28 cellular contexts compared by ENCODE assay signal in the genomic region with DNA sequence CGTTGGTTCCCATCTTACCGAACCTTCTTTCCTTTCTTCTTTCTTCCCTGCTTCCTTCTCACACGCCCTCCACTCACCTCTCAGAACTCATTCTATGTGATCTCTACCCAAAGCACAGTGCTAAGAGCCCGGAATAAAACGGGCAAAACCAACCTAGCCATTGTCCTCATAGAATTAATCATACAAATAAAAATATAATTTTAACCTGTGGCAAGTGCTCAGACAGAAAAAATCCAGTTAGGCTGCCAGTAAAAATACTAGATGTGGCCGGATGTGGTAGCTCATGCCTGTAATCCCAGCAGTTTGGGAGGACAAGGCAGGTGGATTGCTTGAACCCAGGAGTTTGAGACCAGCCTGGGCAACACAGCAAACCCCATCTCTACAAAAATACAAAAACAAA.
"Had no signal": no experiment of that assay in that cellular context is flagged by ENCODE, and none has a peak within 500 bp of the region (broad histone marks: within the 10 kb centered on the region; RNA-seq: fewer than 3 reads in every experiment).

No MANE protein-coding gene starts in this region.

- H3K9me3 ChIP-seq: left lung, lower lobe of right lung, mucosa of descending colon, pancreas, prostate gland, spleen, suprapubic skin, tibial artery, upper lobe of right lung had no signal

- H3K4me3 Mint-ChIP-seq: activated naive CD8-positive, alpha-beta T cell; nephron; T-helper 1 cell treated with Interleukin-12 subunit alpha and Interleukin-12 subunit beta and Interleukin-4 antibody, amounts not matched to agents 30 μg/mL and 1 μg/mL, for 36 hours had no signal

- H3K36me3 ChIP-seq: left lung, lower lobe of right lung, pancreas, prostate gland, spleen, suprapubic skin, tibial artery, upper lobe of right lung had no signal

- H3K27me3 ChIP-seq: dorsolateral prefrontal cortex, left lung, pancreas, spleen, suprapubic skin, tibial artery, upper lobe of right lung had no signal

- H3K9me3 Mint-ChIP-seq: T-helper 1 cell treated with Interleukin-12 subunit alpha and Interleukin-12 subunit beta and Interleukin-4 antibody, amounts not matched to agents 30 μg/mL and 1 μg/mL, for 36 hours had no signal

- DNase-seq: activated CD4-positive, alpha-beta T cell treated with anti-CD3 and anti-CD28 coated beads for 4 hours; activated CD4-positive, alpha-beta T cell treated with anti-CD3 and anti-CD28 coated beads, Interleukin-2, amount 50 U/mL, for 4 hours; activated CD8-positive, alpha-beta memory T cell treated with anti-CD3 and anti-CD28 coated beads for 24 hours; activated effector memory CD4-positive, alpha-beta T cell treated with Interleukin-2 at 50 U/mL for 16 hours; activated naive CD4-positive, alpha-beta T cell treated with Interleukin-2 at 50 U/mL for 16 hours; dorsolateral prefrontal cortex; effector memory CD4-positive, alpha-beta T cell; foreskin fibroblast; left lung; lower lobe of right lung; mesendoderm; mucosa of descending colon; pancreas; retina; spleen; stimulated activated naive CD4-positive, alpha-beta T cell; SW 1271; T-helper 9 cell; tibial artery; upper lobe of right lung had no signal

- ATAC-seq: left lung, lower lobe of right lung, mucosa of descending colon, upper lobe of right lung had no signal

- H3K4me1 ChIP-seq: left lung, lower lobe of right lung, prostate gland, spleen, suprapubic skin, upper lobe of right lung had no signal

- FAIRE-seq: pancreas, TTC549 had no signal

- H3K4me1 Mint-ChIP-seq: nephron had no signal

- H3K27ac ChIP-seq: coronary artery, dorsolateral prefrontal cortex, left lung, lower lobe of right lung, prostate gland, spleen, suprapubic skin, tibial artery, upper lobe of right lung, VCaP had no signal

- H3K27ac Mint-ChIP-seq: activated naive CD8-positive, alpha-beta T cell; nephron; T-helper 1 cell treated with Interleukin-12 subunit alpha and Interleukin-12 subunit beta and Interleukin-4 antibody, amounts not matched to agents 30 μg/mL and 1 μg/mL, for 36 hours had no signal

- H3K4me3 ChIP-seq: coronary artery, dorsolateral prefrontal cortex, left lung, lower lobe of right lung, mucosa of descending colon, pancreas, prostate gland, spleen, suprapubic skin, tibial artery, upper lobe of right lung had no signal
